Comparison of ENCODE assay signal across 8 cellular contexts in genomic region chr19:18317998-18318800, GRCh38. TPM values are rescaled to one million over a fixed set of nuclear protein-coding genes. Genes with fewer than 3 reads are reported as not detected.
A peak's percentile ranks its signal among the peaks of the same experiment; 100 is the strongest.
DNase-seq lines count a peak whose midpoint lies in the region; ATAC-seq and TF ChIP-seq lines count a peak whose summit lies in the region.

No MANE protein-coding gene starts in this region.

- peak in 1 of 4 donors; percentile 26 for TF ChIP-seq POLR2A in upper lobe of left lung (IDR thresholded peaks at IDR 0.05)

- no peaks in the 10 kb centered on the region for H3K9me3 Mint-ChIP-seq in activated CD4-positive, alpha-beta T cell treated with anti-CD3 and anti-CD28 coated beads for 36 hours (ENCODE audit: low read depth)
- no peaks in the 10 kb centered on the region for H3K9me3 Mint-ChIP-seq in activated naive CD4-positive, alpha-beta T cell treated with anti-CD3 and anti-CD28 coated beads, Interleukin-2, amount 50 U/mL, for 24 hours

- TF ChIP-seq EP300 in upper lobe of left lung (IDR thresholded peaks at IDR 0.05), result peak in 2 of 4 donors; percentile 56 to 85

- peak; percentile 75 for DNase-seq in activated CD4-positive, alpha-beta T cell treated with anti-CD3 and anti-CD28 coated beads for 36 hours
- no peak for DNase-seq in activated CD4-positive, alpha-beta T cell treated with anti-CD3 and anti-CD28 coated beads, Interleukin-2, amount 50 U/mL, for 4 hours
- DNase-seq in lung (ENCODE audit: low spot score) (no peak), upper lobe of left lung (peak; percentile 69 to 72), NCI-H82 treated with DMSO at 0.1 percent for 48 hours (lab: John Stamatoyannopoulos, UW; ENCODE audit: unreplicated experiment) (no peak), NCI-H187 treated with DMSO at 0.1 percent for 48 hours (lab: John Stamatoyannopoulos, UW) (no peak), SHP77 (lab: John Stamatoyannopoulos, UW) (no peak)

- peak overlapping the region; percentile 94 for H3K27ac Mint-ChIP-seq in activated CD4-positive, alpha-beta T cell treated with anti-CD3 and anti-CD28 coated beads for 36 hours
- H3K27ac Mint-ChIP-seq in activated naive CD4-positive, alpha-beta T cell treated with anti-CD3 and anti-CD28 coated beads, Interleukin-2, amount 50 U/mL, for 24 hours, result peak overlapping the region; percentile 94

- H3K4me1 ChIP-seq in lung (ENCODE audit: control insufficient read depth in 2 of 2, insufficient read depth in 2 of 2, low read length in 2 of 2), result peaks cover 4 to 26% of the 10 kb centered on the region in 2 donors
- peaks cover 53 to 57% (median 55%) of the 10 kb centered on the region in 4 donors for H3K4me1 ChIP-seq in upper lobe of left lung

- 18 to 35% methylated on average over 15 of the region's 15 CpGs for WGBS in lung, 2 donors
- 28 to 42% methylated on average over 6 to 15 of the region's 15 CpGs for WGBS in upper lobe of left lung, 2 donors

- POLR2A ChIA-PET in activated CD4-positive, alpha-beta T cell treated with anti-CD3 and anti-CD28 coated beads for 36 hours (lab: Charles Lee), result interaction anchor here (1.1 to 3.6 kb wide), 4 partner anchors 10 to 38 kb away, joined by 6 to 38 read pairs (median 8); partner anchors contain the start of gene JUND

- peak; percentile 7 for ATAC-seq in activated CD4-positive, alpha-beta T cell treated with anti-CD3 and anti-CD28 coated beads for 36 hours
- ATAC-seq in lung (ENCODE audit: insufficient read depth, low FRiP score) (no peak), upper lobe of left lung (ENCODE audit: low FRiP score in 2 of 2) (peak in 1 of 2 donors; percentile 11)

- peaks cover 56% of the 10 kb centered on the region for H3K36me3 Mint-ChIP-seq in activated CD4-positive, alpha-beta T cell treated with anti-CD3 and anti-CD28 coated beads for 36 hours (ENCODE audit: low read depth)
- peaks cover 6% of the 10 kb centered on the region for H3K36me3 Mint-ChIP-seq in activated naive CD4-positive, alpha-beta T cell treated with anti-CD3 and anti-CD28 coated beads, Interleukin-2, amount 50 U/mL, for 24 hours

- H3K4me3 Mint-ChIP-seq in activated CD4-positive, alpha-beta T cell treated with anti-CD3 and anti-CD28 coated beads for 36 hours, result peak overlapping the region; percentile 67
- H3K4me3 Mint-ChIP-seq in activated naive CD4-positive, alpha-beta T cell treated with anti-CD3 and anti-CD28 coated beads, Interleukin-2, amount 50 U/mL, for 24 hours, result peak overlapping the region; percentile 74

- intact Hi-C loops in activated CD4-positive, alpha-beta T cell treated with anti-CD3 and anti-CD28 coated beads for 36 hours (cut with DNase I, micrococcal nuclease), result loop anchor here (1.0 kb wide), 2 partner anchors 13 to 14 kb away; no protein-coding TSS in a partner anchor

- H3K36me3 ChIP-seq in lung (ENCODE audit: control insufficient read depth in 2 of 2, insufficient read depth in 2 of 2, low read length in 2 of 2) (peaks cover 0 to 7% of the 10 kb centered on the region in 2 donors), upper lobe of left lung (peaks cover 0 to 20% (median 5%) of the 10 kb centered on the region in 4 donors)

- TF ChIP-seq CTCF in lung (IDR thresholded peaks at IDR 0.05; ENCODE audit: control extremely low read depth, extremely low read depth) (no peak), upper lobe of left lung (IDR thresholded peaks at IDR 0.05) (no peak)

- H3K27me3 ChIP-seq in lung (ENCODE audit: control insufficient read depth, insufficient read depth), result no peaks in the 10 kb centered on the region
- H3K27me3 ChIP-seq in upper lobe of left lung, result no peaks in the 10 kb centered on the region

- H3K27ac ChIP-seq in lung (ENCODE audit: low read depth in 1 of 2, low read length in 1 of 2) (peak overlapping the region; percentile 14 to 95), upper lobe of left lung (peak overlapping the region; percentile 87 to 93 (median 88))

- H3K4me3 ChIP-seq in lung (no peak overlapping the region), upper lobe of left lung (peak overlapping the region in 1 of 4 donors; percentile 12)

- H3K27me3 Mint-ChIP-seq in activated CD4-positive, alpha-beta T cell treated with anti-CD3 and anti-CD28 coated beads for 36 hours, result no peaks in the 10 kb centered on the region
- no peaks in the 10 kb centered on the region for H3K27me3 Mint-ChIP-seq in activated naive CD4-positive, alpha-beta T cell treated with anti-CD3 and anti-CD28 coated beads, Interleukin-2, amount 50 U/mL, for 24 hours

- CTCF ChIA-PET in activated CD4-positive, alpha-beta T cell treated with anti-CD3 and anti-CD28 coated beads for 36 hours (lab: Charles Lee), result interaction anchor here (0.6 to 8.8 kb wide), 8 partner anchors 8 to 167 kb away, joined by 3 to 183 read pairs (median 5); partner anchors contain the start of genes IQCN and JUND

- H3K9me3 ChIP-seq in lung (ENCODE audit: control insufficient read depth in 2 of 2, insufficient read depth in 1 of 2, low read length in 1 of 2) (no peaks in the 10 kb centered on the region), upper lobe of left lung (no peaks in the 10 kb centered on the region)

- peaks cover 54% of the 10 kb centered on the region for H3K4me1 Mint-ChIP-seq in activated CD4-positive, alpha-beta T cell treated with anti-CD3 and anti-CD28 coated beads for 36 hours
- peaks cover 55% of the 10 kb centered on the region for H3K4me1 Mint-ChIP-seq in activated naive CD4-positive, alpha-beta T cell treated with anti-CD3 and anti-CD28 coated beads, Interleukin-2, amount 50 U/mL, for 24 hours

RNA-seq across cellular contexts. Expression of gene LSM4, which starts 4.7 kb away (rescaled TPM):
- 100 to 1,000 TPM; 269 to 370 TPM for total RNA-seq in activated CD4-positive, alpha-beta T cell treated with anti-CD3 and anti-CD28 coated beads for 36 hours
- total RNA-seq in lung (100 to 1,000 TPM in 1 of 2 donors, 10 to 100 TPM in 1; 67.7 to 114 TPM), upper lobe of left lung (100 to 1,000 TPM in 4 of 6 donors, 10 to 100 TPM in 2; 39.8 to 147 (median 107) TPM)
- 100 to 1,000 TPM; 114 to 217 TPM for polyA plus RNA-seq in lung

RNA-seq across cellular contexts. Expression of gene PGPEP1, which starts 22.2 kb away (rescaled TPM):
- total RNA-seq in activated CD4-positive, alpha-beta T cell treated with anti-CD3 and anti-CD28 coated beads for 36 hours, result 10 to 100 TPM; 20.0 to 20.9 TPM
- 10 to 100 TPM; 14.0 to 41.6 TPM for total RNA-seq in lung
- 10 to 100 TPM; 13.0 to 15.9 TPM for polyA plus RNA-seq in lung
- 10 to 100 TPM; 15.5 to 42.8 (median 28.1) TPM for total RNA-seq in upper lobe of left lung

RNA-seq across cellular contexts. Expression of gene JUND, which starts 36.8 kb away (rescaled TPM):
- 100 to 1,000 TPM; 254 to 311 TPM for total RNA-seq in activated CD4-positive, alpha-beta T cell treated with anti-CD3 and anti-CD28 coated beads for 36 hours
- total RNA-seq in lung, result 100 to 1,000 TPM; 209 to 290 TPM
- polyA plus RNA-seq in lung, result 100 to 1,000 TPM; 161 to 204 TPM
- 1,000 to 10,000 TPM in 1 of 6 donors, 100 to 1,000 TPM in 5; 281 to 1,101 (median 639) TPM for total RNA-seq in upper lobe of left lung

RNA-seq across cellular contexts. Expression of gene IQCN, which starts 43.9 kb away (rescaled TPM):
- under 1 TPM; 0.40 to 0.43 TPM for total RNA-seq in activated CD4-positive, alpha-beta T cell treated with anti-CD3 and anti-CD28 coated beads for 36 hours
- total RNA-seq in lung (1 to 10 TPM; 1.3 to 5.5 TPM), upper lobe of left lung (10 to 100 TPM in 3 of 6 donors, 1 to 10 TPM in 3; 6.3 to 58.7 (median 11.7) TPM)
- polyA plus RNA-seq in lung, result 1 to 10 TPM in 1 of 2 donors, under 1 TPM in 1; 0.69 to 5.2 TPM

Comparison
In these comparisons a context has a peak if more than half of its experiments do, and no peak if none do; other contexts are left out.
1. DNase-seq: peak in activated CD4-positive, alpha-beta T cell treated with anti-CD3 and anti-CD28 coated beads for 36 hours (single experiment) and upper lobe of left lung (2 of 2); none in activated CD4-positive, alpha-beta T cell treated with anti-CD3 and anti-CD28 coated beads, Interleukin-2, amount 50 U/mL, for 4 hours (0 of 2), lung (single experiment), NCI-H82 treated with DMSO at 0.1 percent for 48 hours (single experiment), NCI-H187 treated with DMSO at 0.1 percent for 48 hours (single experiment) and SHP77 (0 of 2).